Comparison of ENCODE assay signal across 12 cellular contexts in the genomic region with DNA sequence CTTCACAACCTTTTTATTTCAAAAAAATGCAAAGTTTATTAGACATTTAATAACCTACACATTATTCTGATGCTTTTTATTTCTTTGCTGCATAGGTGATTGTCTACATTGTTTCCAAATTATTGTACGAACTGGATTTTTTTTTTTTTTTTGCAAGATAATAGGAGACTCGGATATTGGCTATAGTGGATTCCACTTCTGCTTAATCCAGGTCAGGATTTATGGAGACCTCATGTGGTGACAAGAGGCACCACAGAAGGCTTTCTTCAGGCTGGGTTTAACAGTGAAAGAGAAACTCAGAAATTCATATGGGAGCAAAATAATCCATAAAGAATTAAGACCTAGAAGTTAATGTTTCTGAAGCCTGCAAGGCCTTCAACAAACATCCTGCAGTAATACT. TPM values are rescaled to one million over a fixed set of nuclear protein-coding genes. Genes with fewer than 3 reads are reported as not detected.
DNase-seq lines count a peak whose midpoint lies in the region; ATAC-seq and TF ChIP-seq lines count a peak whose summit lies in the region.
"Had no signal": no experiment of that assay in that cellular context is flagged by ENCODE, and none has a peak within 500 bp of the region (broad histone marks: within the 10 kb centered on the region; RNA-seq: fewer than 3 reads in every experiment).

No MANE protein-coding gene starts in this region.

- POLR2A ChIA-PET in MCF 10A (lab: Yijun Ruan, JAX), result interaction anchor here (0.6 to 1.7 kb wide), 3 partner anchors 9 to 939 kb away, joined by 3 to 7 read pairs (median 4); no protein-coding TSS in a partner anchor
- POLR2A ChIA-PET in naive thymus-derived CD8-positive, alpha-beta T cell (lab: Charles Lee), result no interaction called here

- no TSS peak for BruUV-seq in MCF 10A (replicated peaks; lab: Mats Ljungman, UMichigan)

- DNase-seq in Kasumi-1 (lab: John Stamatoyannopoulos, UW) (peak; percentile 54 to 65), MCF 10A (ENCODE audit: unreplicated experiment) (peak; percentile 50), medulla oblongata (ENCODE audit: extremely low spot score) (peak; percentile 17), foreskin melanocyte (no peak), amygdala (lab: John Stamatoyannopoulos, UW) (no peak)
- DNase-seq in naive thymus-derived CD8-positive, alpha-beta T cell, result no peak
- DNase-seq: stimulated activated naive CD8-positive, alpha-beta T cell treated with anti-CD3 and anti-CD28 coated beads, Interleukin-15, Interleukin-2, amounts not matched to agents 100 U/mL and 50 U/mL, for 24 hours had no signal

- H3K4me3 Mint-ChIP-seq in MCF 10A (ENCODE audit: unreplicated experiment), result no peak overlapping the region
- H3K4me3 Mint-ChIP-seq in naive thymus-derived CD8-positive, alpha-beta T cell, result no peak overlapping the region
- H3K4me3 Mint-ChIP-seq: central memory CD8-positive, alpha-beta T cell; T-helper 1 cell treated with Interleukin-12 subunit alpha and Interleukin-12 subunit beta and Interleukin-4 antibody, amounts not matched to agents 30 μg/mL and 1 μg/mL, for 36 hours had no signal

- H3K36me3 Mint-ChIP-seq in MCF 10A (ENCODE audit: insufficient read depth, unreplicated experiment), result no peaks in the 10 kb centered on the region
- H3K36me3 Mint-ChIP-seq in naive thymus-derived CD8-positive, alpha-beta T cell, result peaks cover 0 to 8% (median 0%) of the 10 kb centered on the region in 3 donors

- TF ChIP-seq CTCF in C4-2B (conservative IDR thresholded peaks at IDR 0.05) (peak; percentile 52), MCF 10A (IDR thresholded peaks at IDR 0.05; ENCODE audit: unreplicated experiment) (peak; percentile 29)

- CTCF ChIA-PET in MCF 10A (lab: Yijun Ruan, JAX), result interaction anchor here (0.6 to 4.3 kb wide), 32 partner anchors 10 to 1570 kb away, joined by 3 to 50 read pairs (median 4); no protein-coding TSS in a partner anchor

- H3K9me3 Mint-ChIP-seq in MCF 10A (ENCODE audit: unreplicated experiment), result no peaks in the 10 kb centered on the region
- H3K9me3 Mint-ChIP-seq in naive thymus-derived CD8-positive, alpha-beta T cell, result peaks cover 0 to 7% (median 1%) of the 10 kb centered on the region in 9 donors
- H3K9me3 Mint-ChIP-seq: T-helper 1 cell treated with Interleukin-12 subunit alpha and Interleukin-12 subunit beta and Interleukin-4 antibody, amounts not matched to agents 30 μg/mL and 1 μg/mL, for 36 hours had no signal

- no peak for ATAC-seq in naive thymus-derived CD8-positive, alpha-beta T cell
- ATAC-seq in GM21390 (IDR thresholded peaks at IDR 0.05; ENCODE audit: unreplicated experiment), result no peak
- ATAC-seq: stimulated activated naive CD8-positive, alpha-beta T cell treated with anti-CD3 and anti-CD28 coated beads, Interleukin-15, Interleukin-2, amounts not matched to agents 100 U/mL and 50 U/mL, for 24 hours had no signal

- no peak overlapping the region for H3K27ac ChIP-seq in C4-2B
- H3K27ac ChIP-seq: HL-60 had no signal

- no peak overlapping the region for H3K27ac Mint-ChIP-seq in MCF 10A (ENCODE audit: low read depth, unreplicated experiment)
- H3K27ac Mint-ChIP-seq in naive thymus-derived CD8-positive, alpha-beta T cell, result no peak overlapping the region
- H3K27ac Mint-ChIP-seq: T-helper 1 cell treated with Interleukin-12 subunit alpha and Interleukin-12 subunit beta and Interleukin-4 antibody, amounts not matched to agents 30 μg/mL and 1 μg/mL, for 36 hours had no signal

- H3K27me3 Mint-ChIP-seq in MCF 10A (ENCODE audit: insufficient read depth, unreplicated experiment), result no peaks in the 10 kb centered on the region
- peaks cover 11 to 45% (median 27%) of the 10 kb centered on the region in 5 donors for H3K27me3 Mint-ChIP-seq in naive thymus-derived CD8-positive, alpha-beta T cell

- intact Hi-C loops in MCF 10A (cut with micrococcal nuclease), result loop anchor here (1.0 to 2.0 kb wide), 2 partner anchors 1024 to 1561 kb away; no protein-coding TSS in a partner anchor

- peaks cover 17% of the 10 kb centered on the region for H3K4me1 Mint-ChIP-seq in MCF 10A (ENCODE audit: insufficient read depth, unreplicated experiment)
- peaks cover 0 to 14% (median 5%) of the 10 kb centered on the region in 4 donors for H3K4me1 Mint-ChIP-seq in naive thymus-derived CD8-positive, alpha-beta T cell
- H3K4me1 Mint-ChIP-seq: central memory CD8-positive, alpha-beta T cell had no signal

RNA-seq across cellular contexts. Expression of gene SLIT2, which starts 2.4 kb away (rescaled TPM):
- total RNA-seq in MCF 10A (2022), result 8.4 and 10.2 TPM in 2 replicates
- total RNA-seq in naive thymus-derived CD8-positive, alpha-beta T cell, result not detected
- not detected for polyA plus RNA-seq in naive thymus-derived CD8-positive, alpha-beta T cell

Comparison
In these comparisons a context has a peak if more than half of its experiments do, and no peak if none do; other contexts are left out.
1. DNase-seq: peak in Kasumi-1 (2 of 2), MCF 10A (single experiment) and medulla oblongata (single experiment); none in foreskin melanocyte (single experiment), naive thymus-derived CD8-positive, alpha-beta T cell (0 of 10) and amygdala (0 of 56).